ENCODE assay signal across 8 cellular contexts in the genomic region with DNA sequence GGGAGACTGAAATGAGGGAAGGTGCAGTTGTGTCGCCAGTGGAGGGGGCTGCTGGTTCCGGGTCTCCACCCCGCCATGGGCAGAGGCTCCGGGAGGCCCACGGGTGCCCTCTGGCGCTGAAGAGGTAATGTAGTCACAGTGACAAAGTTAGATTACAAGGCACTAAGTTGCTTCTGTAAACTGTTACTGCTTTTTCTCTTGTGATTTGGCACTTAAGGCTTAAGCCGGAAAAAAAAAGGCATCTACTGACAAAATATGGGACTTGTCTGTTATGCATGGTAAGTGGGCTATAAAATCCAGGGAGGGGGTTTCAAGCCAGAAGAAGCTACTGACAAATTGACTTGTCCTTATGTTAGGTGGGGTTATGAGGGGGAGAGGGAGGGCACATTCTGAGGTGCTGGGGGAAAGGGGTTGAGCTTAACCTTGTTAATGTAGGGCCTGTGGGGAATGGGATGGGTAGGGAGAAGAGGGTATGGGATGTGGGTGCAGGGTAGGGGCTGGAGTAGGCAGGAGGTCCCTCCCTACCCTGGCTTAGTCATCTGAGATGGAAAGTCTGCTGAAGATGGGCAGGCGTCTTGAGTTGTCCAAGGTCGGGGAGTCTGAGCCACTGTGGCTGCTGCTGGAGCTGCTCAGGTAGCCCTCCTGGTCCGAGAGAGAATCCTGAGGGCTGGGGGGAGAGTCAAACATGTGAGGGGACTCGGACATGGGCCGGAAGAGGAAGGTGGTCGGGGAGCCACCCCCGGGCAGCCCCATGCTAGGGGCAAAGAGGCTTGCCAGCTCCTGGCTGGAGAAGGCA. TPM values are rescaled to one million over a fixed set of nuclear protein-coding genes. Genes with fewer than 3 reads are reported as not detected.
DNase-seq lines count a peak whose midpoint lies in the region; ATAC-seq, FAIRE-seq and TF ChIP-seq lines count a peak whose summit lies in the region.

No MANE protein-coding gene starts in this region.

- H3K23me2 ChIP-seq in H9 (ENCODE audit: insufficient read length, low read depth, low read length, poor library complexity, severe bottlenecking) = peaks cover 15% of the 10 kb centered on the region

- no peak overlapping the region for H2BK120ac ChIP-seq in H9 (ENCODE audit: low read depth, low read length, poor library complexity, severe bottlenecking)

- ATAC-seq in mucosa of descending colon = peak; percentile 40

- no peak overlapping the region for H2BK5ac ChIP-seq in H9 (ENCODE audit: insufficient read length, low read length)

- peak overlapping the region; percentile 8 for H3K4me3 ChIP-seq in NT2/D1 (ENCODE audit: insufficient read length, low read depth)
- H3K4me3 ChIP-seq in endothelial cell of umbilical vein (replicated peaks in 1 of 3; ENCODE audit: insufficient read depth in 1 of 3, low read depth in 1 of 3, low read length in 3 of 3) = peak overlapping the region; percentile 96
- peak overlapping the region; percentile 76 for H3K4me3 ChIP-seq in mucosa of descending colon

- DNase-seq in Ammon's horn (ENCODE audit: low spot score) (peak; percentile 85), H9 (peak; percentile 84), NT2/D1 (ENCODE audit: low read depth, low spot score) (no peak), activated T-cell treated with anti-CD3 and anti-CD28 coated beads for 1 hour (ENCODE audit: low read depth) (peak; percentile 82), endothelial cell of umbilical vein (ENCODE audit: low read depth, low spot score) (peak; percentile 79), mucosa of descending colon (peak; percentile 89 to 92 (median 89)), epidermal melanocyte (ENCODE audit: insufficient read length, low spot score) (no peak)
- peak; percentile 77 for DNase-seq in stimulated activated CD8-positive, alpha-beta memory T cell treated with anti-CD3 and anti-CD28 coated beads, Interleukin-4, amount 100 ng/mL, for 24 hours (ENCODE audit: low read depth)

- no peaks in the 10 kb centered on the region for H3K79me1 ChIP-seq in H9 (ENCODE audit: insufficient read depth, low read depth, low read length, poor library complexity, severe bottlenecking)

- intact Hi-C loops in endothelial cell of umbilical vein (cut with micrococcal nuclease) (loop anchor here (1.0 to 2.0 kb wide), 12 partner anchors 27 to 854 kb away; no protein-coding TSS in a partner anchor), mucosa of descending colon (cut with DNase I, micrococcal nuclease) (no loop called here)

- no peak overlapping the region for H2BK12ac ChIP-seq in H9 (ENCODE audit: insufficient read length, low read depth, low read length)

- no peak overlapping the region for H3K56ac ChIP-seq in H9 (ENCODE audit: insufficient read length, low read depth, low read length)

- H3K4me1 ChIP-seq in H9 (ENCODE audit: insufficient read depth, low read length) = 0 out of 2 replicates have a peak, but pooled peaks cover 2% of the 10 kb centered on the region
- peaks cover 3% of the 10 kb centered on the region for H3K4me1 ChIP-seq in NT2/D1 (ENCODE audit: insufficient read depth, insufficient read length)
- H3K4me1 ChIP-seq in endothelial cell of umbilical vein (ENCODE audit: control insufficient read depth, extremely low read depth, insufficient read depth, low read length) = peaks cover 43% of the 10 kb centered on the region
- H3K4me1 ChIP-seq in mucosa of descending colon (ENCODE audit: low read depth) = peaks cover 31% of the 10 kb centered on the region

- TSS peak; percentile 1 for BruUV-seq in endothelial cell of umbilical vein (replicated peaks; lab: Mats Ljungman, UMichigan)

- H3K9me3 ChIP-seq in H9 (ENCODE audit: control insufficient read depth, low read depth, low read length) = no peaks in the 10 kb centered on the region
- H3K9me3 ChIP-seq in NT2/D1 (ENCODE audit: insufficient read depth, low read length) = no peaks in the 10 kb centered on the region
- H3K9me3 ChIP-seq in endothelial cell of umbilical vein (replicated peaks; ENCODE audit: control insufficient read depth, insufficient read depth, low read length) = no peaks in the 10 kb centered on the region
- no peaks in the 10 kb centered on the region for H3K9me3 ChIP-seq in mucosa of descending colon

- no peak overlapping the region for H2BK15ac ChIP-seq in H9 (ENCODE audit: low read depth, low read length)

- H2BK20ac ChIP-seq in H9 (ENCODE audit: low read depth, low read length, poor library complexity, severe bottlenecking) = no peak overlapping the region

- CTCF ChIA-PET in endothelial cell of umbilical vein (lab: Charles Lee) = interaction anchor here (0.7 to 9.6 kb wide), 19 partner anchors 26 to 855 kb away, joined by 3 to 122 read pairs (median 5); no protein-coding TSS in a partner anchor

- no peak overlapping the region for H3K18ac ChIP-seq in H9 (ENCODE audit: insufficient read length, low read depth, low read length)

- H3K4me1 Mint-ChIP-seq in H9 = peaks cover 36 to 43% of the 10 kb centered on the region in 2 experiments

- POLR2A ChIA-PET in endothelial cell of umbilical vein (lab: Charles Lee) = interaction anchor here (0.6 to 2.1 kb wide), 8 partner anchors 18 to 541 kb away, joined by 3 to 12 read pairs (median 4); no protein-coding TSS in a partner anchor

- peaks cover 9 to 13% of the 10 kb centered on the region in 2 experiments; a peak in 4 of 5 replicates for H3K9me3 Mint-ChIP-seq in H9

- H3K4ac ChIP-seq in H9 (ENCODE audit: low read depth, low read length) = no peak overlapping the region

- peak overlapping the region; percentile 95 to 99 for H3K4me3 Mint-ChIP-seq in H9

- H3K27me3 Mint-ChIP-seq in H9 (ENCODE audit: low read depth) = peaks cover 4% of the 10 kb centered on the region; the same call in 1 of the 2 replicates

- H2AFZ ChIP-seq in H9 (ENCODE audit: low read length) (no peak overlapping the region), endothelial cell of umbilical vein (ENCODE audit: low read depth, low read length) (no peak overlapping the region)

- no peaks in the 10 kb centered on the region for H3K9me1 ChIP-seq in endothelial cell of umbilical vein (replicated peaks; ENCODE audit: control insufficient read depth, extremely low read depth, insufficient read depth, low read length)

- H3K27ac ChIP-seq in H9 (ENCODE audit: insufficient read length, low read depth, low read length) = no peak overlapping the region
- H3K27ac ChIP-seq in endothelial cell of umbilical vein (ENCODE audit: insufficient read depth, low read depth, low read length) = peak overlapping the region; percentile 21

- H4K20me1 ChIP-seq in H9 (ENCODE audit: control insufficient read depth, insufficient read depth, insufficient read length) = no peaks in the 10 kb centered on the region
- H4K20me1 ChIP-seq in endothelial cell of umbilical vein (replicated peaks; ENCODE audit: control insufficient read depth, extremely low read depth, insufficient read depth, low read length) = peaks cover 2% of the 10 kb centered on the region

- no peak overlapping the region for H3T11ph ChIP-seq in H9 (ENCODE audit: low read length)

- no peak overlapping the region for H3K23ac ChIP-seq in H9 (ENCODE audit: insufficient read length, low read depth, low read length)

- peak; percentile 14 for TF ChIP-seq POLR2A in endothelial cell of umbilical vein (IDR thresholded peaks at IDR 0.05; ENCODE audit: low read depth, low read length)

- no peaks in the 10 kb centered on the region for H3K27me3 ChIP-seq in H9 (ENCODE audit: insufficient read depth, low read length)
- H3K27me3 ChIP-seq in NT2/D1 (ENCODE audit: insufficient read depth, insufficient read length) = no peaks in the 10 kb centered on the region
- no peaks in the 10 kb centered on the region for H3K27me3 ChIP-seq in endothelial cell of umbilical vein (ENCODE audit: control insufficient read depth in 2 of 2, insufficient read depth in 2 of 2, low read length in 2 of 2)

- H3K14ac ChIP-seq in H9 (ENCODE audit: insufficient read depth, low read length) = no peak overlapping the region

- peak overlapping the region in 2 of 3 experiments; percentile 30 to 79; a peak in 4 of 7 replicates for H3K27ac Mint-ChIP-seq in H9

- no CpG with 5 or more reads among the region's 14 CpGs for WGBS in H9 (ENCODE audit: extremely low coverage, insufficient read length, low lambda C conversion rate)

- H3K9ac ChIP-seq in H9 (ENCODE audit: extremely low read depth, insufficient read length, low read length) = no peak overlapping the region
- H3K9ac ChIP-seq in NT2/D1 (ENCODE audit: insufficient read length, low read depth) = peak overlapping the region; percentile 94
- H3K9ac ChIP-seq in endothelial cell of umbilical vein (replicated peaks; ENCODE audit: extremely low read depth, insufficient read depth, low read length) = peak overlapping the region; percentile 96

- peak; percentile 89 for FAIRE-seq in endothelial cell of umbilical vein (lab: Jason Lieb, UNC)

- no peak overlapping the region for H4K5ac ChIP-seq in H9 (ENCODE audit: insufficient read length, low read depth, low read length)

- peaks cover 49 to 62% (median 51%) of the 10 kb centered on the region in 3 experiments for H3K36me3 Mint-ChIP-seq in H9 (ENCODE audit: insufficient read depth in 1 of 3, low read depth in 3 of 3)

- dilution Hi-C loops in endothelial cell of umbilical vein (cut with MboI; ENCODE audit: extremely low pct_ligation_motif_present, low sequenced_read_pairs) = no loop called here

- no peak overlapping the region for H2AK5ac ChIP-seq in H9 (ENCODE audit: insufficient read length, low read length)

- no peak overlapping the region for H4K8ac ChIP-seq in H9 (replicated peaks; ENCODE audit: insufficient read length, low read depth, low read length)

- no peak overlapping the region for H3K4me2 ChIP-seq in H9 (ENCODE audit: insufficient read depth, insufficient read length, low read length)
- peak overlapping the region; percentile 85 for H3K4me2 ChIP-seq in endothelial cell of umbilical vein (ENCODE audit: insufficient read depth, low read length)

- H3K36me3 ChIP-seq in NT2/D1 (ENCODE audit: insufficient read depth, insufficient read length, low read length) (peaks cover 48% of the 10 kb centered on the region), endothelial cell of umbilical vein (ENCODE audit: control insufficient read depth in 2 of 2, extremely low read depth in 1 of 2, insufficient read depth in 2 of 2, low read length in 2 of 2) (peaks cover 8 to 13% of the 10 kb centered on the region in 2 experiments), mucosa of descending colon (ENCODE audit: low read depth) (no peaks in the 10 kb centered on the region)

- no peak overlapping the region for H4K91ac ChIP-seq in H9 (ENCODE audit: insufficient read length, low read depth, low read length)

- H3K79me2 ChIP-seq in H9 (ENCODE audit: insufficient read depth, low read length) = peaks cover 30% of the 10 kb centered on the region; the same call in 1 of the 2 replicates
- peaks cover 50% of the 10 kb centered on the region for H3K79me2 ChIP-seq in endothelial cell of umbilical vein (ENCODE audit: control insufficient read depth, insufficient read depth, low read length)

- TF ChIP-seq CTCF in H9 (conservative IDR thresholded peaks at IDR 0.05) (peak; percentile 66), endothelial cell of umbilical vein (IDR thresholded peaks at IDR 0.05; ENCODE audit: extremely low read depth in 1 of 2, insufficient read depth in 1 of 2, low read depth in 1 of 2, low read length in 2 of 2) (peak; percentile 71 to 82), mucosa of descending colon (IDR thresholded peaks at IDR 0.05) (peak; percentile 45)

RNA-seq across cellular contexts. Expression of a gene that starts 3.7 kb away (rescaled TPM):
- total RNA-seq in H9 (2021) (95.0 and 109 TPM in 2 replicates), endothelial cell of umbilical vein (89.6 and 91.3 TPM in 2 replicates), mucosa of descending colon (100 to 1,000 TPM in 2 of 3 donors, 10 to 100 TPM in 1; 79.8 to 472 (median 103) TPM)
- polyA plus RNA-seq in endothelial cell of umbilical vein = 46.0 and 63.3 TPM in 2 replicates
- 50.0 and 63.4 TPM in 2 replicates for polyA plus RNA-seq in endothelial cell of umbilical vein (2011; cell fraction: cytosol; rRNA removed)
- polyA plus RNA-seq in endothelial cell of umbilical vein (2011; cell fraction: nucleus; rRNA removed) = 22.0 and 22.8 TPM in 2 replicates
- polyA plus RNA-seq in endothelial cell of umbilical vein (2012) = 52.4 and 76.4 TPM in 2 replicates
- polyA minus RNA-seq in endothelial cell of umbilical vein = 16.9 and 24.7 TPM in 2 replicates
- 34.5 TPM for polyA minus RNA-seq in endothelial cell of umbilical vein (2011; cell fraction: cytosol; rRNA and poly(A)+ RNA removed)
- 15.7 and 25.6 TPM in 2 replicates for polyA minus RNA-seq in endothelial cell of umbilical vein (2011; cell fraction: nucleus; rRNA and poly(A)+ RNA removed)

Comparison
In these comparisons a context has a peak if more than half of its experiments do, and no peak if none do; other contexts are left out.
1. DNase-seq: peak in Ammon's horn (single experiment), H9 (single experiment), activated T-cell treated with anti-CD3 and anti-CD28 coated beads for 1 hour (single experiment), endothelial cell of umbilical vein (single experiment), mucosa of descending colon (3 of 3) and stimulated activated CD8-positive, alpha-beta memory T cell treated with anti-CD3 and anti-CD28 coated beads, Interleukin-4, amount 100 ng/mL, for 24 hours (single experiment); none in NT2/D1 (single experiment) and epidermal melanocyte (single experiment).
2. H3K4me3 ChIP-seq: peak in every context shown above with its lines; median percentile 96 in endothelial cell of umbilical vein; 76 in mucosa of descending colon; 8 in NT2/D1.
3. Peak in every context shown above with its lines, with median percentiles within 50 percentile points of each other: CTCF ChIP-seq.